ENCODE assay signal across 1 cellular context in genomic region chr3:146160964-146161724, GRCh38.
TF ChIP-seq lines count a peak whose summit lies in the region.

Gene PLOD2 (minus strand): TSS chr3:146161184. CDS start chr3:146160989, 195 bp downstream.

TF ChIP-seq in HepG2, 621 proteins besides CTCF, POLR2A, EP300 and RAD21 (continued from another document and continues in another):
- TF ChIP-seq FUBP1 (CRISPR knock-in tag; IDR thresholded peaks at IDR 0.05; ENCODE audit: borderline replicate concordance) (no peak), ZNF619 (CRISPR knock-in tag; IDR thresholded peaks at IDR 0.05) (peak; percentile 95; the same call in 1 of the 2 replicates), ZNF646 (CRISPR knock-in tag; IDR thresholded peaks at IDR 0.05) (no peak), POGZ (CRISPR knock-in tag; IDR thresholded peaks at IDR 0.05) (peak; percentile 97), CREBL2 (CRISPR knock-in tag; IDR thresholded peaks at IDR 0.05; ENCODE audit: borderline replicate concordance) (no peak), RARG (CRISPR knock-in tag; IDR thresholded peaks at IDR 0.05; ENCODE audit: low read depth) (no peak), KDM3A (CRISPR knock-in tag; IDR thresholded peaks at IDR 0.05; ENCODE audit: low read depth) (no peak), ZNF703 (CRISPR knock-in tag; IDR thresholded peaks at IDR 0.05; ENCODE audit: borderline replicate concordance) (0 out of 2 replicates have a peak, but pooled peaks have one; percentile 72), ZNF333 (CRISPR knock-in tag; IDR thresholded peaks at IDR 0.05; ENCODE audit: borderline replicate concordance) (no peak; the same call in 1 of the 2 replicates), ZBTB40 (IDR thresholded peaks at IDR 0.05) (no peak), ZBTB40 (CRISPR knock-in tag; IDR thresholded peaks at IDR 0.05) (no peak; the same call in 1 of the 2 replicates), HMG20A (CRISPR knock-in tag; IDR thresholded peaks at IDR 0.05; ENCODE audit: borderline replicate concordance) (peak; percentile 46; the same call in 1 of the 2 replicates), SOX6 (IDR thresholded peaks at IDR 0.05) (no peak), SOX6 (CRISPR knock-in tag; IDR thresholded peaks at IDR 0.05) (peak; percentile 56), ATF3 (CRISPR knock-in tag; IDR thresholded peaks at IDR 0.05) (no peak), PCBP1 (IDR thresholded peaks at IDR 0.05; ENCODE audit: borderline replicate concordance, low read depth, low read length) (no peak), BCL6 (CRISPR knock-in tag; IDR thresholded peaks at IDR 0.05) (peak; percentile 75), ZNF570 (CRISPR knock-in tag; IDR thresholded peaks at IDR 0.05; ENCODE audit: borderline replicate concordance) (no peak), SMYD3 (CRISPR knock-in tag; IDR thresholded peaks at IDR 0.05) (peak; percentile 77; the same call in 1 of the 2 replicates), TBX2 (CRISPR knock-in tag; IDR thresholded peaks at IDR 0.05; ENCODE audit: borderline replicate concordance) (peak; percentile 90), ZNF691 (CRISPR knock-in tag; IDR thresholded peaks at IDR 0.05; ENCODE audit: borderline replicate concordance, low read depth) (no peak), NFKB2 (CRISPR knock-in tag; IDR thresholded peaks at IDR 0.05; ENCODE audit: borderline replicate concordance) (peak; percentile 86), ZNF138 (CRISPR knock-in tag; IDR thresholded peaks at IDR 0.05; ENCODE audit: low read depth) (peak; percentile 88; the same call in 1 of the 2 replicates), PHB2 (IDR thresholded peaks at IDR 0.05; ENCODE audit: partially characterized antibody) (no peak), TARDBP (CRISPR knock-in tag; IDR thresholded peaks at IDR 0.05) (peak; percentile 91), MATR3 (CRISPR knock-in tag; IDR thresholded peaks at IDR 0.05) (no peak), STAT6 (CRISPR knock-in tag; IDR thresholded peaks at IDR 0.05; ENCODE audit: borderline replicate concordance) (no peak; the same call in 1 of the 2 replicates), ZNF512B (CRISPR knock-in tag; IDR thresholded peaks at IDR 0.05; ENCODE audit: borderline replicate concordance) (no peak), ARID2 (CRISPR knock-in tag; IDR thresholded peaks at IDR 0.05; ENCODE audit: borderline replicate concordance) (no peak), RBFOX2 (IDR thresholded peaks at IDR 0.05; ENCODE audit: low read depth, low read length) (peak; percentile 99), NFE2 (CRISPR knock-in tag; IDR thresholded peaks at IDR 0.05) (no peak), HIVEP1 (CRISPR knock-in tag; IDR thresholded peaks at IDR 0.05) (no peak; the same call in none of the 2 replicates)
